In genomic region chr22:17633217-17633997, GRCh38 we compare ENCODE assay signal across 8 cellular contexts. TPM values are rescaled to one million over a fixed set of nuclear protein-coding genes. Genes with fewer than 3 reads are reported as not detected.
DNase-seq lines count a peak whose midpoint lies in the region; ATAC-seq, FAIRE-seq and TF ChIP-seq lines count a peak whose summit lies in the region.

No MANE protein-coding gene starts in this region.

- CTCF ChIA-PET in H1 (lab: Charles Lee; ENCODE audit: partially characterized antibody) = interaction anchor here (0.6 kb wide), 1 partner anchor 170 kb away, joined by 3 read pairs; no protein-coding TSS in a partner anchor

- H3K18ac ChIP-seq in H1 (ENCODE audit: extremely low read depth, low read length) = no peak overlapping the region

- no peaks in the 10 kb centered on the region for H3K9me3 ChIP-seq in H1 (ENCODE audit: insufficient read depth in 2 of 2, low read depth in 1 of 2, low read length in 1 of 2)

- H2BK120ac ChIP-seq in H1 (replicated peaks; ENCODE audit: low read depth, low read length) = no peak overlapping the region

- H3K4me1 ChIP-seq in H1 (replicated peaks in 1 of 4; ENCODE audit: control insufficient read depth in 3 of 4, insufficient read depth in 4 of 4, low read length in 3 of 4) = peaks cover 0 to 4% (median 1%) of the 10 kb centered on the region in 4 experiments; a peak in 3 of 7 replicates

- no peak overlapping the region; the same call in 1 of the 2 replicates for H2BK12ac ChIP-seq in H1 (ENCODE audit: low read depth, low read length)

- no peak overlapping the region for H3K4me2 ChIP-seq in H1 (ENCODE audit: insufficient read depth in 1 of 2, low read depth in 2 of 2, low read length in 2 of 2)

- no peak for TF ChIP-seq EP300 in H1 (IDR thresholded peaks at IDR 0.05; ENCODE audit: borderline replicate concordance in 1 of 2, low read depth in 2 of 2, low read length in 2 of 2)

- H2AFZ ChIP-seq in H1 (ENCODE audit: low read length) = no peak overlapping the region

- H3K23me2 ChIP-seq in H1 (ENCODE audit: low read depth, low read length) = peaks cover 9% of the 10 kb centered on the region

- WGBS in H1 (ENCODE audit: extremely low coverage in 1 of 2, insufficient coverage in 1 of 2, insufficient read length in 1 of 2, insufficient replicate concordance in 2 of 2, low coverage in 1 of 2, low lambda C conversion rate in 2 of 2, missing lambda C conversion rate in 1 of 2), 2 experiments = 90% methylated on average over 4 of the region's 4 CpGs; no CpG with 5 or more reads in 1 of the 2 experiments

- no peak overlapping the region for H4K8ac ChIP-seq in H1 (ENCODE audit: extremely low read depth, insufficient read depth, low read length)

- H3K27ac ChIP-seq in H1 (ENCODE audit: low read depth, low read length) = no peak overlapping the region

- no peak overlapping the region for H3K23ac ChIP-seq in H1 (ENCODE audit: insufficient read length)

- no peak for FAIRE-seq in H1 (lab: Jason Lieb, UNC)

- H3K4ac ChIP-seq in H1 (replicated peaks; ENCODE audit: insufficient read length, low read depth, low read length) = no peak overlapping the region

- no peak overlapping the region for H4K91ac ChIP-seq in H1 (replicated peaks; ENCODE audit: insufficient read length, low read length)

- no peaks in the 10 kb centered on the region for H3K36me3 ChIP-seq in H1 (ENCODE audit: control insufficient read depth in 2 of 4, insufficient read depth in 4 of 4, low read length in 3 of 4)

- H3K9ac ChIP-seq in H1 (replicated peaks in 1 of 4; ENCODE audit: extremely low read depth in 1 of 4, low read depth in 3 of 4, low read length in 3 of 4) = peak overlapping the region in 1 of 4 experiments; percentile 25; a peak in 1 of 7 replicates

- TF ChIP-seq RAD21 in H1 (IDR thresholded peaks at IDR 0.05 in 1 of 2, conservative IDR thresholded peaks at IDR 0.05 in 1 of 2; ENCODE audit: low read depth in 2 of 2, low read length in 2 of 2) = no peak

- TF ChIP-seq POLR2A in H1 (IDR thresholded peaks at IDR 0.05; ENCODE audit: control extremely low read depth in 1 of 2, low read depth in 2 of 2, low read length in 2 of 2) = no peak

- ATAC-seq in HG02970 (IDR thresholded peaks at IDR 0.05; ENCODE audit: low FRiP score, unreplicated experiment) (no peak), GM18867 (IDR thresholded peaks at IDR 0.05; ENCODE audit: unreplicated experiment) (no peak)
- no peak for ATAC-seq in stimulated activated naive B cell treated with anti-CD40 and anti-IgM and Interleukin-4, amounts not matched to agents 10 μg/mL and 1 μg/mL and 100 μg/mL, for 72 hours (replicated peaks)
- no peak for ATAC-seq in stimulated activated effector memory CD8-positive, alpha-beta T cell treated with anti-CD3 and anti-CD28 coated beads, Interleukin-12 subunit alpha, Interleukin-12 subunit beta, amount 100 ng/mL, for 72 hours

- H3K79me2 ChIP-seq in H1 (ENCODE audit: control insufficient read depth in 1 of 2, insufficient read depth in 2 of 2, low read length in 2 of 2) = peaks cover 0 to 1% of the 10 kb centered on the region in 2 experiments; a peak in 2 of 4 replicates

- H3K79me1 ChIP-seq in H1 (ENCODE audit: low read depth, low read length) = no peaks in the 10 kb centered on the region

- H3K4me3 Mint-ChIP-seq in neural crest cell = peak overlapping the region; percentile 29
- H3K4me3 Mint-ChIP-seq in stimulated activated naive B cell treated with anti-CD40 and anti-IgM and Interleukin-4, amounts not matched to agents 10 μg/mL and 1 μg/mL and 100 μg/mL, for 72 hours = no peak overlapping the region
- H3K4me3 Mint-ChIP-seq in stimulated activated effector memory CD8-positive, alpha-beta T cell treated with anti-CD3 and anti-CD28 coated beads, Interleukin-12 subunit alpha, Interleukin-12 subunit beta, amount 100 ng/mL, for 72 hours = no peak overlapping the region

- no peak overlapping the region for H3K4me3 ChIP-seq in H1 (ENCODE audit: extremely low read depth in 1 of 4, insufficient read depth in 2 of 4, low read depth in 3 of 4, low read length in 4 of 4)

- no peak overlapping the region for H3K27ac Mint-ChIP-seq in neural crest cell (ENCODE audit: unreplicated experiment)
- H3K27ac Mint-ChIP-seq in stimulated activated naive B cell treated with anti-CD40 and anti-IgM and Interleukin-4, amounts not matched to agents 10 μg/mL and 1 μg/mL and 100 μg/mL, for 72 hours = no peak overlapping the region
- no peak overlapping the region for H3K27ac Mint-ChIP-seq in stimulated activated effector memory CD8-positive, alpha-beta T cell treated with anti-CD3 and anti-CD28 coated beads, Interleukin-12 subunit alpha, Interleukin-12 subunit beta, amount 100 ng/mL, for 72 hours

- no peak overlapping the region for H4K5ac ChIP-seq in H1 (ENCODE audit: insufficient read length, low read depth, low read length)

- no peak overlapping the region for H2BK5ac ChIP-seq in H1 (ENCODE audit: low read depth, low read length)

- no peaks in the 10 kb centered on the region for H4K20me1 ChIP-seq in H1 (replicated peaks in 1 of 2; ENCODE audit: control insufficient read depth in 1 of 2, insufficient read depth in 2 of 2, low read length in 2 of 2)

- DNase-seq in Daoy (ENCODE audit: low read depth) (peak; percentile 92), M059J (ENCODE audit: low read depth) (peak; percentile 95), H1 (ENCODE audit: low read depth in 1 of 2, low spot score in 2 of 2) (no peak), neural crest cell (ENCODE audit: low read depth, low spot score) (no peak)
- DNase-seq in stimulated activated naive B cell treated with anti-CD40 and anti-IgM and Interleukin-4, amounts not matched to agents 10 μg/mL and 1 μg/mL and 100 μg/mL, for 72 hours = no peak
- no peak for DNase-seq in stimulated activated effector memory CD8-positive, alpha-beta T cell treated with anti-CD3 and anti-CD28 coated beads, Interleukin-12 subunit alpha, Interleukin-12 subunit beta, amount 100 ng/mL, for 72 hours (ENCODE audit: low spot score in 2 of 2)

- no peaks in the 10 kb centered on the region for H3K27me3 ChIP-seq in H1 (replicated peaks in 1 of 4; ENCODE audit: control insufficient read depth in 3 of 4, extremely low read depth in 1 of 4, insufficient read depth in 3 of 4, low read length in 3 of 4)

- H3K4me1 Mint-ChIP-seq in neural crest cell = peaks cover 18% of the 10 kb centered on the region
- peaks cover 7 to 19% of the 10 kb centered on the region in 2 donors for H3K4me1 Mint-ChIP-seq in stimulated activated naive B cell treated with anti-CD40 and anti-IgM and Interleukin-4, amounts not matched to agents 10 μg/mL and 1 μg/mL and 100 μg/mL, for 72 hours
- H3K4me1 Mint-ChIP-seq in stimulated activated effector memory CD8-positive, alpha-beta T cell treated with anti-CD3 and anti-CD28 coated beads, Interleukin-12 subunit alpha, Interleukin-12 subunit beta, amount 100 ng/mL, for 72 hours = peaks cover 10% of the 10 kb centered on the region

- H2BK15ac ChIP-seq in H1 (ENCODE audit: low read length) = no peak overlapping the region

- H3K27me3 Mint-ChIP-seq in neural crest cell (ENCODE audit: low read depth) = no peaks in the 10 kb centered on the region
- no peaks in the 10 kb centered on the region for H3K27me3 Mint-ChIP-seq in stimulated activated naive B cell treated with anti-CD40 and anti-IgM and Interleukin-4, amounts not matched to agents 10 μg/mL and 1 μg/mL and 100 μg/mL, for 72 hours

- H3K14ac ChIP-seq in H1 (ENCODE audit: insufficient read length) = no peak overlapping the region

- H3K9me3 Mint-ChIP-seq in neural crest cell = no peaks in the 10 kb centered on the region
- H3K9me3 Mint-ChIP-seq in stimulated activated naive B cell treated with anti-CD40 and anti-IgM and Interleukin-4, amounts not matched to agents 10 μg/mL and 1 μg/mL and 100 μg/mL, for 72 hours = no peaks in the 10 kb centered on the region
- no peaks in the 10 kb centered on the region for H3K9me3 Mint-ChIP-seq in stimulated activated effector memory CD8-positive, alpha-beta T cell treated with anti-CD3 and anti-CD28 coated beads, Interleukin-12 subunit alpha, Interleukin-12 subunit beta, amount 100 ng/mL, for 72 hours

- H3K56ac ChIP-seq in H1 (replicated peaks; ENCODE audit: insufficient read length, low read depth, low read length) = no peak overlapping the region

- POLR2A ChIA-PET in H1 (lab: Charles Lee; ENCODE audit: partially characterized antibody) = interaction anchor here (1.1 kb wide), 1 partner anchor 43 kb away, joined by 3 read pairs; no protein-coding TSS in a partner anchor

- no peak overlapping the region for H2AK5ac ChIP-seq in H1 (ENCODE audit: low read depth, low read length)

- no peak overlapping the region for H2BK20ac ChIP-seq in H1 (ENCODE audit: low read length)

- H3K36me3 Mint-ChIP-seq in neural crest cell (ENCODE audit: low read depth) = no peaks in the 10 kb centered on the region
- H3K36me3 Mint-ChIP-seq in stimulated activated naive B cell treated with anti-CD40 and anti-IgM and Interleukin-4, amounts not matched to agents 10 μg/mL and 1 μg/mL and 100 μg/mL, for 72 hours = no peaks in the 10 kb centered on the region
- peaks cover 2% of the 10 kb centered on the region for H3K36me3 Mint-ChIP-seq in stimulated activated effector memory CD8-positive, alpha-beta T cell treated with anti-CD3 and anti-CD28 coated beads, Interleukin-12 subunit alpha, Interleukin-12 subunit beta, amount 100 ng/mL, for 72 hours

- TF ChIP-seq CTCF in H1 (IDR thresholded peaks at IDR 0.05; ENCODE audit: control extremely low read depth in 1 of 3, insufficient read depth in 1 of 3, low read depth in 1 of 3, low read length in 3 of 3) = no peak
- no peak for TF ChIP-seq CTCF in neural crest cell (conservative IDR thresholded peaks at IDR 0.05)

RNA-seq across cellular contexts. Expression of gene ATP6V1E1, which starts 4.9 kb away (rescaled TPM):
- total RNA-seq in Daoy (2014; rRNA removed; shearing (Covaris generic)) = 123 and 124 TPM in 2 replicates
- total RNA-seq in M059J (2014; rRNA removed; shearing (Covaris generic)) = 128 and 160 TPM in 2 replicates
- 87.3 and 88.1 TPM in 2 replicates for total RNA-seq in H1 (2021; fragmentation: NEBNext Ultra II Directional; extraction: Animal tissue kit (Norgen Biotek cat#: 25700))
- 49.3 and 80.4 TPM in 2 replicates for polyA plus RNA-seq in H1 (2011; rRNA removed)
- polyA plus RNA-seq in H1 (2011; cell fraction: cytosol; rRNA removed) = 66.5 TPM
- polyA plus RNA-seq in H1 (2011; cell fraction: nucleus; rRNA removed) = 41.6 TPM
- polyA plus RNA-seq in H1 (2012, experiment 1 of 2) = 89.0 to 112 TPM (median 92.9 TPM) in 4 replicates
- 23.3 TPM for polyA plus RNA-seq in H1 (2012, experiment 2 of 2)
- 84.5 TPM for polyA plus RNA-seq in H1 (2013, experiment 1 of 2)
- polyA plus RNA-seq in H1 (2013, experiment 2 of 2) = 88.9 TPM
- 72.0 and 72.8 TPM in 2 replicates for polyA minus RNA-seq in H1 (2011; rRNA and poly(A)+ RNA removed)
- polyA minus RNA-seq in H1 (2011; cell fraction: cytosol; rRNA and poly(A)+ RNA removed) = 33.8 TPM
- 26.7 TPM for polyA minus RNA-seq in H1 (2011; cell fraction: nucleus; rRNA and poly(A)+ RNA removed)
- 59.2 and 63.9 TPM in 2 replicates for total RNA-seq in neural crest cell

RNA-seq across cellular contexts. Expression of gene BCL2L13, which starts 5.2 kb away (rescaled TPM):
- total RNA-seq in Daoy (2014; rRNA removed; shearing (Covaris generic)) = 58.8 and 61.3 TPM in 2 replicates
- 49.1 and 66.7 TPM in 2 replicates for total RNA-seq in M059J (2014; rRNA removed; shearing (Covaris generic))
- total RNA-seq in H1 (2021; fragmentation: NEBNext Ultra II Directional; extraction: Animal tissue kit (Norgen Biotek cat#: 25700)) = 34.8 and 35.0 TPM in 2 replicates
- 17.5 and 20.7 TPM in 2 replicates for polyA plus RNA-seq in H1 (2011; rRNA removed)
- 25.8 TPM for polyA plus RNA-seq in H1 (2011; cell fraction: cytosol; rRNA removed)
- polyA plus RNA-seq in H1 (2011; cell fraction: nucleus; rRNA removed) = 17.6 TPM
- polyA plus RNA-seq in H1 (2012, experiment 1 of 2) = 20.9 to 24.3 TPM (median 22.9 TPM) in 4 replicates
- polyA plus RNA-seq in H1 (2012, experiment 2 of 2) = 12.5 TPM
- 18.5 TPM for polyA plus RNA-seq in H1 (2013, experiment 1 of 2)
- 18.3 TPM for polyA plus RNA-seq in H1 (2013, experiment 2 of 2)
- polyA minus RNA-seq in H1 (2011; rRNA and poly(A)+ RNA removed) = 31.9 and 40.7 TPM in 2 replicates
- polyA minus RNA-seq in H1 (2011; cell fraction: cytosol; rRNA and poly(A)+ RNA removed) = 24.0 TPM
- polyA minus RNA-seq in H1 (2011; cell fraction: nucleus; rRNA and poly(A)+ RNA removed) = 18.7 TPM
- total RNA-seq in neural crest cell = 36.5 and 37.5 TPM in 2 replicates

Comparison
In these comparisons a context has a peak if more than half of its experiments do, and no peak if none do; other contexts are left out.
1. DNase-seq: peak in Daoy (single experiment) and M059J (single experiment); none in H1 (0 of 2), neural crest cell (single experiment), stimulated activated naive B cell treated with anti-CD40 and anti-IgM and Interleukin-4, amounts not matched to agents 10 μg/mL and 1 μg/mL and 100 μg/mL, for 72 hours (single experiment) and stimulated activated effector memory CD8-positive, alpha-beta T cell treated with anti-CD3 and anti-CD28 coated beads, Interleukin-12 subunit alpha, Interleukin-12 subunit beta, amount 100 ng/mL, for 72 hours (0 of 2).